ENCODE assay signal across 1 cellular context in genomic region chr11:120781486-120782120, GRCh38.
TF ChIP-seq lines count a peak whose summit lies in the region.

No MANE protein-coding gene starts in this region.

TF ChIP-seq in HepG2, 621 proteins besides CTCF, POLR2A, EP300 and RAD21 (continued from another document):
- TF ChIP-seq, protein P1, sequence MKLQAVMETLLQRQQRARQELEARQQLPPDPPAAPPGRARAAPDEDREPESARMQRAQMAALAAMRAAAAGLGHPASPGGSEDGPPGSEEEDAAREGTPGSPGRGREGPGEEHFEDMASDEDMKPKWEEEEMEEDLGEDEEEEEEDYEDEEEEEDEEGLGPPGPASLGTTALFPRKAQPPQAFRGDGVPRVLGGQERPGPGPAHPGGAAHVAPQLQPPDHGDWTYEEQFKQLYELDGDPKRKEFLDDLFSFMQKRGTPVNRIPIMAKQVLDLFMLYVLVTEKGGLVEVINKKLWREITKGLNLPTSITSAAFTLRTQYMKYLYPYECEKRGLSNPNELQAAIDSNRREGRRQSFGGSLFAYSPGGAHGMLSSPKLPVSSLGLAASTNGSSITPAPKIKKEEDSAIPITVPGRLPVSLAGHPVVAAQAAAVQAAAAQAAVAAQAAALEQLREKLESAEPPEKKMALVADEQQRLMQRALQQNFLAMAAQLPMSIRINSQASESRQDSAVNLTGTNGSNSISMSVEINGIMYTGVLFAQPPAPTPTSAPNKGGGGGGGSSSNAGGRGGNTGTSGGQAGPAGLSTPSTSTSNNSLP (IDR thresholded peaks at IDR 0.05; ENCODE audit: low read depth, low read length), result no peak
- TF ChIP-seq HNRNPLL (IDR thresholded peaks at IDR 0.05; ENCODE audit: low read depth, low read length, poor library complexity, severe bottlenecking) (no peak), ARID2 (CRISPR knock-in tag; IDR thresholded peaks at IDR 0.05; ENCODE audit: borderline replicate concordance) (no peak), FIP1L1 (IDR thresholded peaks at IDR 0.05; ENCODE audit: borderline replicate concordance, insufficient read depth, low read depth, low read length) (no peak), HNF4A (CRISPR knock-in tag; IDR thresholded peaks at IDR 0.05) (no peak), ZSCAN25 (CRISPR knock-in tag; IDR thresholded peaks at IDR 0.05) (no peak), NR1H2 (CRISPR knock-in tag; IDR thresholded peaks at IDR 0.05; ENCODE audit: borderline replicate concordance, low read depth) (no peak), ZBTB21 (CRISPR knock-in tag; IDR thresholded peaks at IDR 0.05) (no peak), ZBTB38 (CRISPR knock-in tag; IDR thresholded peaks at IDR 0.05) (no peak), ZNF615 (CRISPR knock-in tag; IDR thresholded peaks at IDR 0.05; ENCODE audit: borderline replicate concordance) (no peak)
